ENCODE assay signal across 8 cellular contexts in genomic region chr2:30149513-30149912, GRCh38. TPM values are rescaled to one million over a fixed set of nuclear protein-coding genes. Genes with fewer than 3 reads are reported as not detected.
DNase-seq lines count a peak whose midpoint lies in the region; FAIRE-seq and TF ChIP-seq lines count a peak whose summit lies in the region.

No MANE protein-coding gene starts in this region.

- peak; percentile 23 for FAIRE-seq in astrocyte (lab: Jason Lieb, UNC)

- H3K9ac ChIP-seq in HUES48 (ENCODE audit: low read depth, low read length), result peak overlapping the region; percentile 37; the same call in 1 of the 2 replicates
- H3K9ac ChIP-seq in astrocyte (ENCODE audit: low read length), result no peak overlapping the region

- peaks cover 56% of the 10 kb centered on the region for H4K20me1 ChIP-seq in astrocyte (ENCODE audit: insufficient read depth, low read length)

- H3K36me3 Mint-ChIP-seq in CD8-positive, alpha-beta memory T cell, result peaks cover 0 to 65% (median 16%) of the 10 kb centered on the region in 3 donors
- H3K36me3 Mint-ChIP-seq in astrocyte (ENCODE audit: low read depth, unreplicated experiment), result peaks cover 2% of the 10 kb centered on the region

- peak overlapping the region; percentile 85 for H3K4me2 ChIP-seq in astrocyte (ENCODE audit: low read length)

- H3K27me3 Mint-ChIP-seq in CD8-positive, alpha-beta memory T cell, result peaks cover 0 to 7% of the 10 kb centered on the region in 2 donors
- H3K27me3 Mint-ChIP-seq in astrocyte (ENCODE audit: low read depth, unreplicated experiment), result no peaks in the 10 kb centered on the region

- no peak overlapping the region for H2AFZ ChIP-seq in astrocyte (ENCODE audit: low read depth, low read length)

- no peak for TF ChIP-seq CTCF in astrocyte (IDR thresholded peaks at IDR 0.05; ENCODE audit: insufficient read depth, low read depth, low read length)

- no peaks in the 10 kb centered on the region for H3K27me3 ChIP-seq in CD8-positive, alpha-beta memory T cell (ENCODE audit: insufficient read depth, low read length, poor library complexity, severe bottlenecking)
- 0 out of 2 replicates have a peak, but pooled peaks cover 4% of the 10 kb centered on the region for H3K27me3 ChIP-seq in HUES48 (ENCODE audit: control insufficient read depth, insufficient read depth, low read length)
- H3K27me3 ChIP-seq in astrocyte (ENCODE audit: insufficient read depth, low read length), result no peaks in the 10 kb centered on the region

- CTCF ChIA-PET in CD8-positive, alpha-beta memory T cell (lab: Charles Lee), result interaction anchor here (1.6 to 6.5 kb wide), 5 partner anchors 7 to 562 kb away, joined by 4 to 67 read pairs (median 16); no protein-coding TSS in a partner anchor

- H3K4me3 Mint-ChIP-seq in CD8-positive, alpha-beta memory T cell, result peak overlapping the region; percentile 38 to 91 (median 76)
- peak overlapping the region; percentile 81 for H3K4me3 Mint-ChIP-seq in astrocyte (ENCODE audit: unreplicated experiment)

- peaks cover 55% of the 10 kb centered on the region for H3K4me1 ChIP-seq in CD8-positive, alpha-beta memory T cell (ENCODE audit: insufficient read depth, low read length)
- H3K4me1 ChIP-seq in HUES48 (ENCODE audit: control insufficient read depth, insufficient read depth, low read length) (peaks cover 40% of the 10 kb centered on the region), astrocyte (ENCODE audit: insufficient read depth, low read length) (peaks cover 22% of the 10 kb centered on the region)

- H3K36me3 ChIP-seq in CD8-positive, alpha-beta memory T cell (ENCODE audit: insufficient read depth, low read length), result no peaks in the 10 kb centered on the region
- H3K36me3 ChIP-seq in HUES48 (ENCODE audit: control insufficient read depth, insufficient read depth, low read length), result no peaks in the 10 kb centered on the region; the same call in 1 of the 2 replicates
- H3K36me3 ChIP-seq in astrocyte (ENCODE audit: insufficient read depth, low read length), result peaks cover 16% of the 10 kb centered on the region

- H3K27ac Mint-ChIP-seq in CD8-positive, alpha-beta memory T cell, result peak overlapping the region in 5 of 8 donors; percentile 21 to 97 (median 63)
- peak overlapping the region; percentile 76 for H3K27ac Mint-ChIP-seq in astrocyte (ENCODE audit: unreplicated experiment)

- peaks cover 63% of the 10 kb centered on the region for H3K79me2 ChIP-seq in astrocyte (ENCODE audit: insufficient read depth, low read length)

- no peak overlapping the region for H3K27ac ChIP-seq in CD8-positive, alpha-beta memory T cell (ENCODE audit: low read depth, low read length)
- peak overlapping the region; percentile 95 for H3K27ac ChIP-seq in HUES48 (ENCODE audit: low read depth, low read length)
- no peak overlapping the region for H3K27ac ChIP-seq in astrocyte (ENCODE audit: low read depth, low read length)

- no peak overlapping the region for H3K4me3 ChIP-seq in CD8-positive, alpha-beta memory T cell (ENCODE audit: low read length)
- H3K4me3 ChIP-seq in HUES48 (ENCODE audit: low read depth, low read length) (peak overlapping the region; percentile 84), astrocyte (ENCODE audit: insufficient read depth, low read depth, low read length) (peak overlapping the region; percentile 30)

- peaks cover 61 to 80% (median 75%) of the 10 kb centered on the region in 3 donors for H3K4me1 Mint-ChIP-seq in CD8-positive, alpha-beta memory T cell
- H3K4me1 Mint-ChIP-seq in astrocyte (ENCODE audit: low read depth, unreplicated experiment), result peaks cover 36% of the 10 kb centered on the region

- peak in 1 of 5 donors; percentile 35 for DNase-seq in CD8-positive, alpha-beta memory T cell
- DNase-seq in astrocyte (ENCODE audit: low read depth) (peak; percentile 39), myocyte (ENCODE audit: low read depth) (peak; percentile 16), foreskin melanocyte (no peak), NCI-H1436 treated with DMSO at 0.1 percent for 48 hours (lab: John Stamatoyannopoulos, UW) (no peak), occipital lobe (lab: John Stamatoyannopoulos, UW) (no peak)
- DNase-seq in activated effector memory CD4-positive, alpha-beta T cell treated with Interleukin-2 at 50 U/mL for 16 hours, result no peak

- no peaks in the 10 kb centered on the region for H3K9me3 ChIP-seq in CD8-positive, alpha-beta memory T cell (ENCODE audit: low read length)
- H3K9me3 ChIP-seq in HUES48 (ENCODE audit: control insufficient read depth, insufficient read depth, low read length), result no peaks in the 10 kb centered on the region
- H3K9me3 ChIP-seq in astrocyte (ENCODE audit: insufficient read depth, low read depth, low read length), result no peaks in the 10 kb centered on the region

- peaks cover 0 to 5% (median 0%) of the 10 kb centered on the region in 5 donors for H3K9me3 Mint-ChIP-seq in CD8-positive, alpha-beta memory T cell
- no peaks in the 10 kb centered on the region for H3K9me3 Mint-ChIP-seq in astrocyte (ENCODE audit: unreplicated experiment)

- POLR2A ChIA-PET in CD8-positive, alpha-beta memory T cell (lab: Charles Lee), result interaction anchor here (4.2 kb wide), 1 partner anchor 82 kb away, joined by 83 read pairs; the partner anchor contains the start of gene LBH

RNA-seq across cellular contexts. Expression of gene YPEL5, which starts 2.7 kb away (rescaled TPM):
- 10 to 100 TPM; 35.7 to 38.3 TPM for total RNA-seq in CD8-positive, alpha-beta memory T cell
- polyA plus RNA-seq in CD8-positive, alpha-beta memory T cell, result 119 TPM
- total RNA-seq in astrocyte (149 and 162 TPM in 2 replicates), myocyte (96.0 and 107 TPM in 2 replicates), occipital lobe (125 TPM)
- 103 TPM for polyA plus RNA-seq in myocyte (2012)

Comparison
In these comparisons a context has a peak if more than half of its experiments do, and no peak if none do; other contexts are left out.
1. DNase-seq: peak in astrocyte (single experiment) and myocyte (single experiment); none in foreskin melanocyte (single experiment), activated effector memory CD4-positive, alpha-beta T cell treated with Interleukin-2 at 50 U/mL for 16 hours (single experiment), NCI-H1436 treated with DMSO at 0.1 percent for 48 hours (single experiment) and occipital lobe (single experiment).